Comparison of ENCODE assay signal across 34 cellular contexts in genomic region chr17:66167189-66167815, GRCh38.
"Had no signal": no experiment of that assay in that cellular context is flagged by ENCODE, and none has a peak within 500 bp of the region (broad histone marks: within the 10 kb centered on the region; RNA-seq: fewer than 3 reads in every experiment).

No MANE protein-coding gene starts in this region.

- DNase-seq: activated CD4-positive, alpha-beta T cell treated with anti-CD3 and anti-CD28 coated beads for 1 hour; activated CD4-positive, alpha-beta T cell treated with anti-CD3 and anti-CD28 coated beads for 48 hours; activated CD4-positive, CD25-positive, alpha-beta regulatory T cell; activated CD8-positive, alpha-beta T cell treated with anti-CD3 and anti-CD28 coated beads for 36 hours; activated effector memory CD4-positive, alpha-beta T cell treated with anti-CD3 and anti-CD28 coated beads, Interleukin-2, amount 50 U/mL, for 16 hours; activated naive CD4-positive, alpha-beta T cell; activated naive CD4-positive, alpha-beta T cell treated with anti-CD3 and anti-CD28 coated beads, Interleukin-2, amount 50 U/mL, for 16 hours; activated naive CD8-positive, alpha-beta T cell treated with anti-CD3 and anti-CD28 coated beads for 36 hours; activated T-cell treated with anti-CD3 and anti-CD28 coated beads, Interleukin-2, amount 50 U/mL, for 1 hour; activated T-cell treated with anti-CD3 and anti-CD28 coated beads, Interleukin-2, amount 50 U/mL, for 72 hours; amygdala; Kasumi-1; MG63; MV-4-11; NCI-H1092; NCI-H1436 treated with DMSO at 0.1 percent for 48 hours; NCI-H1694 treated with DMSO at 0.1 percent for 48 hours; NCI-H2029; NCI-H2171; NCI-H510A; NCI-H526; NCI-H748 treated with DMSO at 0.1 percent for 48 hours; NK-92 treated with Interleukin-12 subunit alpha and Interleukin-12 subunit beta, amount 100 ng/mL, for 24 hours; PC-3; Peyer's patch; SW 1271; T-helper 1 cell; T-helper 2 cell; T-helper 9 cell; WERI-Rb-1 had no signal

- H3K4me3 ChIP-seq: ascending aorta, cardiac muscle cell, MG63, Peyer's patch had no signal

- ATAC-seq: activated CD8-positive, alpha-beta T cell treated with anti-CD3 and anti-CD28 coated beads for 36 hours; activated T-cell treated with anti-CD3 and anti-CD28 coated beads, Interleukin-2, amount 50 U/mL, for 72 hours; activated T-helper 17 cell treated with anti-CD3 and anti-CD28 coated beads, Interleukin-2, amount 50 U/mL, for 72 hours; PC-3; Right ventricle myocardium inferior had no signal
